In genomic region chr4:1246901-1247810, GRCh38 we compare ENCODE assay signal across 8 cellular contexts. TPM values are rescaled to one million over a fixed set of nuclear protein-coding genes. Genes with fewer than 3 reads are reported as not detected.
DNase-seq lines count a peak whose midpoint lies in the region; ATAC-seq, FAIRE-seq and TF ChIP-seq lines count a peak whose summit lies in the region.

No MANE protein-coding gene starts in this region.

- H2AFZ ChIP-seq in keratinocyte (ENCODE audit: control insufficient read depth, low read length): no peak overlapping the region

- TF ChIP-seq CTCF in brain (conservative IDR thresholded peaks at IDR 0.05): no peak
- TF ChIP-seq CTCF in keratinocyte (optimal IDR thresholded peaks at IDR 0.05 in 1 of 3, IDR thresholded peaks at IDR 0.05 in 1 of 3, conservative IDR thresholded peaks at IDR 0.05 in 1 of 3; ENCODE audit: extremely low read depth in 1 of 3, insufficient read depth in 2 of 3, low read length in 3 of 3): no peak

- no peaks in the 10 kb centered on the region for H3K27me3 ChIP-seq in keratinocyte (ENCODE audit: control insufficient read depth, extremely low read depth, insufficient read depth, low read length)

- peaks cover 32% of the 10 kb centered on the region for H4K20me1 ChIP-seq in keratinocyte (ENCODE audit: control insufficient read depth, extremely low read depth, insufficient read depth, low read length)

- H3K9me1 ChIP-seq in keratinocyte (ENCODE audit: control insufficient read depth, extremely low read depth, insufficient read depth, low read length): no peaks in the 10 kb centered on the region

- peak overlapping the region; percentile 76 for H3K27ac ChIP-seq in keratinocyte (ENCODE audit: control insufficient read depth, insufficient read depth, low read length)

- peaks cover 62% of the 10 kb centered on the region for H3K79me2 ChIP-seq in keratinocyte (ENCODE audit: control insufficient read depth, insufficient read depth, low read length)

- H3K4me3 ChIP-seq in keratinocyte (ENCODE audit: control insufficient read depth in 2 of 3, extremely low read depth in 1 of 3, insufficient read depth in 2 of 3, low read depth in 1 of 3, low read length in 3 of 3): peak overlapping the region; percentile 80 to 95 (median 83)

- peaks cover 10% of the 10 kb centered on the region for H3K9me3 ChIP-seq in keratinocyte (ENCODE audit: control insufficient read depth, low read depth, low read length)

- H3K9ac ChIP-seq in keratinocyte (ENCODE audit: control insufficient read depth, extremely low read depth, insufficient read depth, low read length): peak overlapping the region; percentile 89

- no peak for FAIRE-seq in keratinocyte (lab: Jason Lieb, UNC)

- H3K4me3 Mint-ChIP-seq in brain: peak overlapping the region; percentile 87 to 92 (median 90)
- peak overlapping the region; percentile 91 to 97 for H3K4me3 Mint-ChIP-seq in stimulated activated naive CD8-positive, alpha-beta T cell treated with anti-CD3 and anti-CD28 coated beads, Interleukin-15, amount 100 ng/mL, for 72 hours

- H3K36me3 ChIP-seq in keratinocyte (ENCODE audit: control insufficient read depth in 2 of 2, extremely low read depth in 1 of 2, insufficient read depth in 2 of 2, low read length in 2 of 2): peaks cover 3 to 12% of the 10 kb centered on the region in 2 experiments

- ATAC-seq in stimulated activated naive CD8-positive, alpha-beta T cell treated with anti-CD3 and anti-CD28 coated beads, Interleukin-15, amount 100 ng/mL, for 72 hours: peak; percentile 5
- ATAC-seq in HG03520 (IDR thresholded peaks at IDR 0.05; ENCODE audit: unreplicated experiment): no peak

- DNase-seq in NCI-H1436 (lab: John Stamatoyannopoulos, UW): peak; percentile 22
- DNase-seq in NCI-H1436 treated with DMSO at 0.1 percent for 48 hours (lab: John Stamatoyannopoulos, UW): no peak
- DNase-seq in NCI-H69 (lab: John Stamatoyannopoulos, UW): peak; percentile 48
- no peak for DNase-seq in keratinocyte (ENCODE audit: low read depth, low spot score)
- peak; percentile 21 to 45 for DNase-seq in stimulated activated naive CD8-positive, alpha-beta T cell treated with anti-CD3 and anti-CD28 coated beads, Interleukin-15, amount 100 ng/mL, for 72 hours
- no peak for DNase-seq in NCI-H1105 (lab: John Stamatoyannopoulos, UW)

- peak overlapping the region; percentile 97 for H3K4me2 ChIP-seq in keratinocyte (ENCODE audit: control insufficient read depth, extremely low read depth, insufficient read depth, low read depth, low read length)

- H3K9me3 Mint-ChIP-seq in brain: peaks cover 0 to 21% (median 12%) of the 10 kb centered on the region in 5 experiments
- H3K9me3 Mint-ChIP-seq in stimulated activated naive CD8-positive, alpha-beta T cell treated with anti-CD3 and anti-CD28 coated beads, Interleukin-15, amount 100 ng/mL, for 72 hours: no peaks in the 10 kb centered on the region

- peaks cover 69% of the 10 kb centered on the region for H3K4me1 Mint-ChIP-seq in brain
- H3K4me1 Mint-ChIP-seq in stimulated activated naive CD8-positive, alpha-beta T cell treated with anti-CD3 and anti-CD28 coated beads, Interleukin-15, amount 100 ng/mL, for 72 hours: peaks cover 78% of the 10 kb centered on the region

- dilution Hi-C loops in keratinocyte (cut with MboI; ENCODE audit: extremely low pct_ligation_motif_present, low sequenced_read_pairs): no loop called here

- peaks cover 28% of the 10 kb centered on the region for H3K4me1 ChIP-seq in keratinocyte (ENCODE audit: control insufficient read depth, extremely low read depth, insufficient read depth, low read length)

- H3K36me3 Mint-ChIP-seq in brain: peaks cover 33% of the 10 kb centered on the region

- H3K27ac Mint-ChIP-seq in brain: peak overlapping the region; percentile 91 to 98 (median 95)
- peak overlapping the region; percentile 94 to 96 for H3K27ac Mint-ChIP-seq in stimulated activated naive CD8-positive, alpha-beta T cell treated with anti-CD3 and anti-CD28 coated beads, Interleukin-15, amount 100 ng/mL, for 72 hours

- H3K27me3 Mint-ChIP-seq in brain: peaks cover 4% of the 10 kb centered on the region
- no peaks in the 10 kb centered on the region for H3K27me3 Mint-ChIP-seq in stimulated activated naive CD8-positive, alpha-beta T cell treated with anti-CD3 and anti-CD28 coated beads, Interleukin-15, amount 100 ng/mL, for 72 hours

RNA-seq across cellular contexts. Expression of gene CTBP1, which starts 1.8 kb away (rescaled TPM):
- polyA plus RNA-seq in brain (ENCODE audit: insufficient read depth, low read depth, low replicate concordance): 208 TPM
- 46.9 to 74.5 TPM (median 71.9 TPM) in 3 replicates for polyA plus RNA-seq in keratinocyte
- 40.9 TPM for polyA plus RNA-seq in keratinocyte (2011; ENCODE audit: low read depth)
- polyA plus RNA-seq in keratinocyte (2011; cell fraction: cytosol; rRNA removed): 41.4 and 91.5 TPM in 2 replicates
- 79.7 and 151 TPM in 2 replicates for polyA plus RNA-seq in keratinocyte (2011; cell fraction: nucleus; rRNA removed)
- polyA plus RNA-seq in keratinocyte (2012; ENCODE audit: low replicate concordance): 65.1 and 86.5 TPM in 2 replicates
- 70.2 to 117 TPM (median 93.3 TPM) in 3 replicates for polyA minus RNA-seq in keratinocyte
- 250 TPM for polyA minus RNA-seq in keratinocyte (2011; cell fraction: cytosol; rRNA and poly(A)+ RNA removed)
- 68.6 and 73.2 TPM in 2 replicates for polyA minus RNA-seq in keratinocyte (2011; cell fraction: nucleus; rRNA and poly(A)+ RNA removed)

RNA-seq across cellular contexts. Expression of gene MAEA, which starts 42.5 kb away (rescaled TPM):
- polyA plus RNA-seq in brain (ENCODE audit: insufficient read depth, low read depth, low replicate concordance): 70.7 TPM
- polyA plus RNA-seq in keratinocyte: 89.7 to 106 TPM (median 106 TPM) in 3 replicates
- 73.2 TPM for polyA plus RNA-seq in keratinocyte (2011; ENCODE audit: low read depth)
- 61.8 and 93.8 TPM in 2 replicates for polyA plus RNA-seq in keratinocyte (2011; cell fraction: cytosol; rRNA removed)
- 139 and 153 TPM in 2 replicates for polyA plus RNA-seq in keratinocyte (2011; cell fraction: nucleus; rRNA removed)
- 47.3 and 90.6 TPM in 2 replicates for polyA plus RNA-seq in keratinocyte (2012; ENCODE audit: low replicate concordance)
- polyA minus RNA-seq in keratinocyte: 54.2 to 174 TPM (median 60.2 TPM) in 3 replicates
- polyA minus RNA-seq in keratinocyte (2011; cell fraction: cytosol; rRNA and poly(A)+ RNA removed): 148 TPM
- polyA minus RNA-seq in keratinocyte (2011; cell fraction: nucleus; rRNA and poly(A)+ RNA removed): 90.4 and 91.3 TPM in 2 replicates

Comparison
In these comparisons a context has a peak if more than half of its experiments do, and no peak if none do; other contexts are left out.
1. DNase-seq: peak in NCI-H1436 (single experiment), NCI-H69 (single experiment) and stimulated activated naive CD8-positive, alpha-beta T cell treated with anti-CD3 and anti-CD28 coated beads, Interleukin-15, amount 100 ng/mL, for 72 hours (2 of 2); none in NCI-H1436 treated with DMSO at 0.1 percent for 48 hours (single experiment), keratinocyte (single experiment) and NCI-H1105 (single experiment).